In genomic region chr11:116928845-116929244, GRCh38 we compare ENCODE assay signal across 11 cellular contexts.
DNase-seq lines count a peak whose midpoint lies in the region; ATAC-seq and TF ChIP-seq lines count a peak whose summit lies in the region.
"Had no signal": no experiment of that assay in that cellular context is flagged by ENCODE, and none has a peak within 500 bp of the region (broad histone marks: within the 10 kb centered on the region; RNA-seq: fewer than 3 reads in every experiment).

No MANE protein-coding gene starts in this region.

- peak overlapping the region in 8 of 10 donors; percentile 50 to 76 (median 64) for H3K27ac ChIP-seq in heart right ventricle
- peak overlapping the region; percentile 5 to 14 for H3K27ac ChIP-seq in tibial artery

- H3K36me3 Mint-ChIP-seq in activated B cell treated with CpG ODN at 0.5 μM for 24 hours (ENCODE audit: low read depth) = peaks cover 21% of the 10 kb centered on the region

- peak overlapping the region in 1 of 10 donors; percentile 27 for H3K4me3 ChIP-seq in heart right ventricle
- no peak overlapping the region for H3K4me3 ChIP-seq in tibial artery

- H3K9me3 ChIP-seq in heart right ventricle = no peaks in the 10 kb centered on the region
- H3K9me3 ChIP-seq in tibial artery = no peaks in the 10 kb centered on the region

- no peaks in the 10 kb centered on the region for H3K27me3 Mint-ChIP-seq in activated B cell treated with CpG ODN at 0.5 μM for 24 hours

- no peaks in the 10 kb centered on the region for H3K9me3 Mint-ChIP-seq in activated B cell treated with CpG ODN at 0.5 μM for 24 hours

- TF ChIP-seq CTCF in heart right ventricle (IDR thresholded peaks at IDR 0.05) (no peak), activated B cell treated with CpG ODN at 0.5 μM for 24 hours (IDR thresholded peaks at IDR 0.05) (no peak), tibial artery (IDR thresholded peaks at IDR 0.05) (no peak)

- 51 to 57% methylated on average over 5 of the region's 5 CpGs for WGBS in heart right ventricle, 2 donors

- peaks cover 98% of the 10 kb centered on the region for H3K4me1 Mint-ChIP-seq in activated B cell treated with CpG ODN at 0.5 μM for 24 hours

- POLR2A ChIA-PET in activated B cell treated with CpG ODN at 0.5 μM for 24 hours (lab: Charles Lee) = interaction anchor here (0.8 to 1.9 kb wide), 6 partner anchors 51 to 304 kb away, joined by 3 to 6 read pairs (median 4); partner anchors contain the start of gene RNF214

- ATAC-seq in heart right ventricle (no peak), activated B cell treated with CpG ODN at 0.5 μM for 24 hours (ENCODE audit: low read depth) (no peak), left lobe of liver (peak; percentile 27), HG02938 (IDR thresholded peaks at IDR 0.05; ENCODE audit: unreplicated experiment) (no peak)

- CTCF ChIA-PET in activated B cell treated with CpG ODN at 0.5 μM for 24 hours (lab: Charles Lee) = interaction anchor here (1.0 to 2.4 kb wide), 3 partner anchors 44 to 170 kb away, joined by 3 to 12 read pairs (median 6); partner anchors contain the start of gene SIK3

- intact Hi-C loops in heart right ventricle (cut with DNase I) = no loop called here
- intact Hi-C loops in cardiac septum (cut with DNase I) = no loop called here
- intact Hi-C loops in activated B cell treated with CpG ODN at 0.5 μM for 24 hours (cut with micrococcal nuclease) = loop anchor here (1.0 to 5.0 kb wide), 5 partner anchors 8 to 303 kb away; partner anchors contain the start of genes PCSK7 and RNF214
- intact Hi-C loops in tibial artery (cut with DNase I; ENCODE audit: low total_unique reads) = no loop called here

- DNase-seq in heart right ventricle = no peak
- DNase-seq in cardiac septum (ENCODE audit: low spot score) = no peak
- DNase-seq in activated B cell treated with CpG ODN at 0.5 μM for 24 hours = no peak
- DNase-seq in left lobe of liver (ENCODE audit: low spot score) = no peak
- no peak for DNase-seq in tibial artery
- DNase-seq in NCI-H2171 treated with DMSO at 0.1 percent for 48 hours (lab: John Stamatoyannopoulos, UW) = no peak
- DNase-seq in SW480 (ENCODE audit: low spot score) = no peak
- DNase-seq: head of caudate nucleus, NCI-H2227 treated with DMSO at 0.1 percent for 48 hours, posterior cingulate gyrus had no signal

- peaks cover 0 to 70% (median 51%) of the 10 kb centered on the region in 9 donors for H3K4me1 ChIP-seq in heart right ventricle
- peaks cover 0 to 35% (median 17%) of the 10 kb centered on the region in 4 donors for H3K4me1 ChIP-seq in tibial artery

- H3K36me3 ChIP-seq in heart right ventricle (peaks cover 0 to 35% (median 0%) of the 10 kb centered on the region in 9 donors), tibial artery (peaks cover 5 to 27% (median 27%) of the 10 kb centered on the region in 3 donors)

- H3K4me3 Mint-ChIP-seq in activated B cell treated with CpG ODN at 0.5 μM for 24 hours = peak overlapping the region; percentile 69

- peak overlapping the region; percentile 88 for H3K27ac Mint-ChIP-seq in activated B cell treated with CpG ODN at 0.5 μM for 24 hours

- no peaks in the 10 kb centered on the region for H3K27me3 ChIP-seq in heart right ventricle
- no peaks in the 10 kb centered on the region for H3K27me3 ChIP-seq in tibial artery
